ENCODE assay signal across 13 cellular contexts in genomic region chr5:78592735-78593386, GRCh38. TPM values are rescaled to one million over a fixed set of nuclear protein-coding genes. Genes with fewer than 3 reads are reported as not detected.
DNase-seq lines count a peak whose midpoint lies in the region; ATAC-seq and TF ChIP-seq lines count a peak whose summit lies in the region.
"Had no signal": no experiment of that assay in that cellular context is flagged by ENCODE, and none has a peak within 500 bp of the region (broad histone marks: within the 10 kb centered on the region; RNA-seq: fewer than 3 reads in every experiment).

No MANE protein-coding gene starts in this region.

- H3K27ac ChIP-seq in cingulate gyrus (ENCODE audit: low read depth, low read length) = peak overlapping the region; percentile 11
- H3K27ac ChIP-seq in osteoblast (ENCODE audit: low read depth, low read length) = peak overlapping the region; percentile 99
- H3K27ac ChIP-seq: C4-2B had no signal

- ATAC-seq in GM18505 (IDR thresholded peaks at IDR 0.05; ENCODE audit: unreplicated experiment) (peak; percentile 16), GM18520 (IDR thresholded peaks at IDR 0.05; ENCODE audit: unreplicated experiment) (no peak)

- no peaks in the 10 kb centered on the region for H3K27me3 ChIP-seq in osteoblast (ENCODE audit: insufficient read depth, low read length)

- no peak overlapping the region for H3K4me3 ChIP-seq in osteoblast (ENCODE audit: insufficient read depth, low read length)

- no peaks in the 10 kb centered on the region for H3K9me3 ChIP-seq in osteoblast (ENCODE audit: low read depth, low read length)

- no peak for TF ChIP-seq CTCF in osteoblast (IDR thresholded peaks at IDR 0.05; ENCODE audit: extremely low read depth, low read depth, low read length)

- no peaks in the 10 kb centered on the region for H4K20me1 ChIP-seq in osteoblast (ENCODE audit: insufficient read depth, low read length)

- DNase-seq in NCI-H69 (lab: John Stamatoyannopoulos, UW) (peak; percentile 68), osteoblast (ENCODE audit: insufficient read length, low spot score, missing footprints) (peak; percentile 3), NOMO-1 treated with DMSO at 0.1 percent for 48 hours (lab: John Stamatoyannopoulos, UW; ENCODE audit: unreplicated experiment) (no peak), hepatic stellate cell (ENCODE audit: low spot score) (no peak)
- DNase-seq: activated CD8-positive, alpha-beta memory T cell treated with anti-CD3 and anti-CD28 coated beads for 24 hours; activated effector memory CD4-positive, alpha-beta T cell treated with Interleukin-2 at 50 U/mL for 16 hours; H7; NCI-H1092; small intestine had no signal

- peaks cover 73% of the 10 kb centered on the region for H3K4me1 ChIP-seq in osteoblast (ENCODE audit: insufficient read depth, low read length)

- no peak overlapping the region for H2AFZ ChIP-seq in osteoblast (ENCODE audit: low read length)

- H3K36me3 ChIP-seq in osteoblast (ENCODE audit: insufficient read depth, low read length) = no peaks in the 10 kb centered on the region

- H3K4me2 ChIP-seq in osteoblast (ENCODE audit: insufficient read depth, low read length) = no peak overlapping the region

- TF ChIP-seq POLR2A in GM18505 (IDR thresholded peaks at IDR 0.05; ENCODE audit: borderline replicate concordance, extremely low read depth, insufficient read depth, insufficient read length) = no peak

- H3K79me2 ChIP-seq in osteoblast (ENCODE audit: insufficient read depth, low read length) = peaks cover 57% of the 10 kb centered on the region

RNA-seq across cellular contexts. Expression of gene LHFPL2, which starts 55.7 kb away (rescaled TPM):
- 63.6 and 64.4 TPM in 2 replicates for total RNA-seq in osteoblast

Comparison
In these comparisons a context has a peak if more than half of its experiments do, and no peak if none do; other contexts are left out.
1. DNase-seq: peak in NCI-H69 (single experiment) and osteoblast (single experiment); none in NOMO-1 treated with DMSO at 0.1 percent for 48 hours (single experiment) and hepatic stellate cell (single experiment).